Comparison of ENCODE assay signal across 28 cellular contexts in genomic region chr6:136360783-136361182, GRCh38.
"Had no signal": no experiment of that assay in that cellular context is flagged by ENCODE, and none has a peak within 500 bp of the region (broad histone marks: within the 10 kb centered on the region; RNA-seq: fewer than 3 reads in every experiment).

No MANE protein-coding gene starts in this region.

- H3K36me3 ChIP-seq: brain microvascular endothelial cell, MG63, SJCRH30 had no signal

- DNase-seq: activated B cell treated with CpG ODN at 0.5 μM for 24 hours; activated CD4-positive, alpha-beta memory T cell treated with anti-CD3 and anti-CD28 coated beads, Interleukin-2, amount 10 ng/mL, durations not matched to agents 7 days and 5 days; activated CD4-positive, alpha-beta T cell treated with anti-CD3 and anti-CD28 coated beads for 4 hours; activated CD4-positive, CD25-positive, alpha-beta regulatory T cell treated with anti-CD3 and anti-CD28 coated beads, Interleukin-2, amount 50 U/mL, for 72 hours; activated CD8-positive, alpha-beta memory T cell treated with anti-CD3 and anti-CD28 coated beads for 24 hours; activated CD8-positive, alpha-beta memory T cell treated with anti-CD3 and anti-CD28 coated beads, Interleukin-2, amount 10 ng/mL, durations not matched to agents 7 days and 5 days; activated CD8-positive, alpha-beta memory T cell treated with anti-CD3 and anti-CD28 coated beads, Interleukin-2, amount 50 U/mL, for 48 hours; activated effector memory CD4-positive, alpha-beta T cell treated with Interleukin-2 at 50 U/mL for 16 hours; activated naive CD4-positive, alpha-beta T cell treated with anti-CD3 and anti-CD28 coated beads, Interleukin-2, amount 10 ng/mL, durations not matched to agents 7 days and 5 days; activated naive CD8-positive, alpha-beta T cell treated with anti-CD3 and anti-CD28 coated beads, Interleukin-2, amount 50 U/mL, for 24 hours; activated T-cell treated with anti-CD3 and anti-CD28 coated beads, Interleukin-2, amount 50 U/mL, for 48 hours; aorta; brain microvascular endothelial cell; central memory CD4-positive, alpha-beta T cell; Kasumi-1; MG63; NCI-H1048; NCI-H1436; NCI-H1694; NCI-H2081 treated with DMSO at 0.1 percent for 48 hours; NCI-H226; NCI-H446 treated with DMSO at 0.1 percent for 48 hours; NCI-H524; SHP77; SJCRH30 had no signal

- H3K27ac ChIP-seq: brain microvascular endothelial cell, SJCRH30, SK-N-MC had no signal

- H3K4me3 ChIP-seq: MG63, SJCRH30, SK-N-MC had no signal

- H3K27me3 ChIP-seq: brain microvascular endothelial cell had no signal

- FAIRE-seq: TTC549 had no signal

- ATAC-seq: activated CD8-positive, alpha-beta memory T cell treated with anti-CD3 and anti-CD28 coated beads, Interleukin-2, amount 10 ng/mL, durations not matched to agents 7 days and 5 days; activated naive CD8-positive, alpha-beta T cell treated with anti-CD3 and anti-CD28 coated beads, Interleukin-2, amount 50 U/mL, for 24 hours; Panc1 had no signal

- H3K4me1 ChIP-seq: SJCRH30 had no signal

- H3K9me3 ChIP-seq: MG63, SJCRH30 had no signal
